ENCODE assay signal across 8 cellular contexts in genomic region chr12:123365141-123365917, GRCh38.
DNase-seq lines count a peak whose midpoint lies in the region; ATAC-seq and TF ChIP-seq lines count a peak whose summit lies in the region.

No MANE protein-coding gene starts in this region.

- in situ Hi-C loops in GM18951 (cut with MboI; ENCODE audit: low sequenced_read_pairs, unreplicated experiment): no loop called here

- DNase-seq in AG10803 (ENCODE audit: low read depth) (peak; percentile 99), NCI-H226 (peak; percentile 98), islet precursor cell (peak; percentile 100)
- peak; percentile 88 to 96 (median 94) for DNase-seq in activated CD4-positive, CD25-positive, alpha-beta regulatory T cell (lab: John Stamatoyannopoulos, UW)
- peak; percentile 92 to 97 for DNase-seq in central memory CD8-positive, alpha-beta T cell (ENCODE audit: low spot score in 2 of 2)
- DNase-seq in stimulated activated CD4-positive, alpha-beta T cell treated with anti-CD3 and anti-CD28 coated beads, Interleukin-12 subunit alpha, Interleukin-12 subunit beta, amount 100 ng/mL, for 48 hours (ENCODE audit: low read depth in 2 of 3, low spot score in 1 of 3): peak; percentile 95 to 97 (median 95)

- H3K9me3 Mint-ChIP-seq in central memory CD8-positive, alpha-beta T cell: no peaks in the 10 kb centered on the region

- no peaks in the 10 kb centered on the region for H3K27me3 Mint-ChIP-seq in central memory CD8-positive, alpha-beta T cell

- peaks cover 19% of the 10 kb centered on the region for H3K4me1 Mint-ChIP-seq in central memory CD8-positive, alpha-beta T cell

- peak overlapping the region; percentile 84 for H3K4me3 Mint-ChIP-seq in central memory CD8-positive, alpha-beta T cell

- H3K27ac Mint-ChIP-seq in central memory CD8-positive, alpha-beta T cell (ENCODE audit: low read depth): peak overlapping the region; percentile 91

- peaks cover 17% of the 10 kb centered on the region for H3K36me3 Mint-ChIP-seq in central memory CD8-positive, alpha-beta T cell (ENCODE audit: insufficient read depth)

- TF ChIP-seq POLR2A in GM18951 (IDR thresholded peaks at IDR 0.05; ENCODE audit: extremely low read depth, insufficient read depth, insufficient read length): peak; percentile 76

- peak; percentile 62 for ATAC-seq in HG03196 (IDR thresholded peaks at IDR 0.05; ENCODE audit: unreplicated experiment)
- peak; percentile 83 for ATAC-seq in central memory CD8-positive, alpha-beta T cell (replicated peaks; ENCODE audit: extremely low read depth, poor library complexity, severe bottlenecking)

- TF ChIP-seq CTCF in AG10803 (conservative IDR thresholded peaks at IDR 0.05; ENCODE audit: low read length): peak; percentile 96

- peak overlapping the region; percentile 66 for H3K4me3 ChIP-seq in AG10803 (ENCODE audit: low read length)

Comparison
In these comparisons a context has a peak if more than half of its experiments do, and no peak if none do; other contexts are left out.
1. Peak in every context shown above with its lines: DNase-seq, ATAC-seq and H3K4me3 ChIP-seq.